ENCODE assay signal across 10 cellular contexts in the genomic region with DNA sequence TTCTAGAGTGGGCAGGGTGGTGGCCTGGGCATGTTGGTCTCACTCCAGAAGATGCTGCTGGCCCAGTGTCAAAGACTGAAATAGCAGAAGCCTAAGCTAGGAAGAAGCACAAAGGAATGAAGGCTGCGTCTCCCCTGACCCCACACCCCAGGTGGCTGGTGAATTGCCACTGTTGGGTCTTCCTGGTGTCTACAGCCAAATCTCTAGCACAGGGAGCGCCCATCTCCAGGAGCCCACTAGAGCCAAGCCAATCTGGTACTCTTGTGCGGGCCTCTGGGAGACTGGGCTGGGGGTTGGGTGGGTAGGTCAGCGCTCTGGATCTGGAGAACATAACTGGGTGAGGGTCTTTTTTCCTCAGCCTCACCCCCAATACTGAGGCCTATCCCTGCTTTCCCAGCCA. TPM values are rescaled to one million over a fixed set of nuclear protein-coding genes. Genes with fewer than 3 reads are reported as not detected.
DNase-seq lines count a peak whose midpoint lies in the region; ATAC-seq and TF ChIP-seq lines count a peak whose summit lies in the region.
"Had no signal": no experiment of that assay in that cellular context is flagged by ENCODE, and none has a peak within 500 bp of the region (broad histone marks: within the 10 kb centered on the region; RNA-seq: fewer than 3 reads in every experiment).

No MANE protein-coding gene starts in this region.

- no peaks in the 10 kb centered on the region for H3K27me3 ChIP-seq in Karpas-422 (ENCODE audit: low read length)
- H3K27me3 ChIP-seq in duodenal mucosa (ENCODE audit: control insufficient read depth in 1 of 2, insufficient read depth in 2 of 2, low read length in 2 of 2) = no peaks in the 10 kb centered on the region
- H3K27me3 ChIP-seq: body of pancreas had no signal

- H3K9me3 ChIP-seq in Karpas-422 (ENCODE audit: low read length) (no peaks in the 10 kb centered on the region), duodenal mucosa (ENCODE audit: control insufficient read depth in 1 of 2, low read length in 2 of 2) (no peaks in the 10 kb centered on the region)
- H3K9me3 ChIP-seq: body of pancreas had no signal

- no peaks in the 10 kb centered on the region for H3K9me2 ChIP-seq in Karpas-422 (replicated peaks; ENCODE audit: insufficient read depth, low read length)

- H3K4me3 ChIP-seq in AG10803 (ENCODE audit: low read length) = peak overlapping the region; percentile 80
- H3K4me3 ChIP-seq in Karpas-422 (ENCODE audit: low read length) = peak overlapping the region; percentile 94
- H3K4me3 ChIP-seq in duodenal mucosa (ENCODE audit: low read depth in 1 of 2, low read length in 2 of 2) = peak overlapping the region; percentile 85 to 90

- peak overlapping the region; percentile 89 to 99 (median 96) for H3K4me3 Mint-ChIP-seq in nephron

- no peaks in the 10 kb centered on the region for H3K9me3 Mint-ChIP-seq in nephron

- H3K4me1 Mint-ChIP-seq in nephron = peaks cover 22% of the 10 kb centered on the region

- H3K4me1 ChIP-seq in Karpas-422 (ENCODE audit: low read length) (peaks cover 40% of the 10 kb centered on the region), duodenal mucosa (ENCODE audit: control insufficient read depth in 1 of 2, insufficient read depth in 2 of 2, low read length in 2 of 2) (peaks cover 24 to 48% of the 10 kb centered on the region in 2 donors)

- no peak overlapping the region for H3K27ac Mint-ChIP-seq in nephron

- no peak for TF ChIP-seq CTCF in AG10803 (conservative IDR thresholded peaks at IDR 0.05; ENCODE audit: low read length)
- TF ChIP-seq CTCF in nephron (IDR thresholded peaks at IDR 0.05; ENCODE audit: unreplicated experiment in 3 of 3) = no peak

- H4K20me1 ChIP-seq in Karpas-422 (ENCODE audit: insufficient read depth, low read depth, low read length) = peaks cover 6% of the 10 kb centered on the region; the same call in 1 of the 2 replicates

- H3K36me3 Mint-ChIP-seq in nephron (ENCODE audit: low read depth) = peaks cover 15% of the 10 kb centered on the region

- no peak overlapping the region for H2AFZ ChIP-seq in Karpas-422 (ENCODE audit: low read length)

- H3K9ac ChIP-seq in Karpas-422 (ENCODE audit: low read length) (peak overlapping the region; percentile 90), duodenal mucosa (ENCODE audit: low read depth in 1 of 2, low read length in 2 of 2) (peak overlapping the region; percentile 91)

- H3K79me2 ChIP-seq in Karpas-422 (ENCODE audit: low read length) = peaks cover 22% of the 10 kb centered on the region

- H3K36me3 ChIP-seq in Karpas-422 (ENCODE audit: insufficient read depth, low read length) (peaks cover 25% of the 10 kb centered on the region; the same call in 1 of the 2 replicates), duodenal mucosa (ENCODE audit: control insufficient read depth in 1 of 2, insufficient read depth in 2 of 2, low read length in 2 of 2) (peaks cover 28 to 42% of the 10 kb centered on the region in 2 donors)

- H3K27ac ChIP-seq in Karpas-422 (ENCODE audit: low read length) (no peak overlapping the region), duodenal mucosa (ENCODE audit: low read depth, low read length) (no peak overlapping the region)

- ATAC-seq in GM19328 (IDR thresholded peaks at IDR 0.05; ENCODE audit: unreplicated experiment) = no peak
- ATAC-seq in HG03039 (IDR thresholded peaks at IDR 0.05; ENCODE audit: unreplicated experiment) = no peak

- peak overlapping the region; percentile 82 for H3K4me2 ChIP-seq in Karpas-422 (ENCODE audit: low read depth, low read length, poor library complexity, severe bottlenecking)

- no peaks in the 10 kb centered on the region for H3K27me3 Mint-ChIP-seq in nephron (ENCODE audit: low read depth)

- no peak for DNase-seq in AG10803 (ENCODE audit: low read depth)
- DNase-seq in Karpas-422 = no peak
- DNase-seq in NCI-H2107 (lab: John Stamatoyannopoulos, UW) = no peak
- no peak for DNase-seq in amniotic stem cell (lab: John Stamatoyannopoulos, UW)
- DNase-seq: body of pancreas, NCI-H1092 treated with DMSO at 0.1 percent for 48 hours had no signal

RNA-seq across cellular contexts. Expression of gene TUSC2, which starts 0.9 kb away (rescaled TPM):
- total RNA-seq in Karpas-422 (2014; rRNA removed; shearing (Covaris generic); ENCODE audit: low replicate concordance) = 38.1 and 49.6 TPM in 2 replicates

RNA-seq across cellular contexts. Expression of gene HYAL2, which starts 4.6 kb away (rescaled TPM):
- total RNA-seq in Karpas-422 (2014; rRNA removed; shearing (Covaris generic); ENCODE audit: low replicate concordance) = 12.8 and 22.5 TPM in 2 replicates

RNA-seq across cellular contexts. Expression of gene RASSF1, which starts 13.5 kb away (rescaled TPM):
- total RNA-seq in Karpas-422 (2014; rRNA removed; shearing (Covaris generic); ENCODE audit: low replicate concordance) = 33.3 and 69.4 TPM in 2 replicates

RNA-seq across cellular contexts. Expression of gene ZMYND10, which starts 18.4 kb away (rescaled TPM):
- 1.3 and 1.4 TPM in 2 replicates for total RNA-seq in Karpas-422 (2014; rRNA removed; shearing (Covaris generic); ENCODE audit: low replicate concordance)

RNA-seq across cellular contexts. Expression of gene NPRL2, which starts 23.4 kb away (rescaled TPM):
- 51.2 and 71.1 TPM in 2 replicates for total RNA-seq in Karpas-422 (2014; rRNA removed; shearing (Covaris generic); ENCODE audit: low replicate concordance)
